Comparison of ENCODE assay signal across 23 cellular contexts in genomic region chr1:24961334-24961733, GRCh38. TPM values are rescaled to one million over a fixed set of nuclear protein-coding genes. Genes with fewer than 3 reads are reported as not detected.
A peak's percentile ranks its signal among the peaks of the same experiment; 100 is the strongest.
DNase-seq lines count a peak whose midpoint lies in the region; ATAC-seq and TF ChIP-seq lines count a peak whose summit lies in the region.
"Had no signal": no experiment of that assay in that cellular context is flagged by ENCODE, and none has a peak within 500 bp of the region (broad histone marks: within the 10 kb centered on the region; RNA-seq: fewer than 3 reads in every experiment).

No MANE protein-coding gene starts in this region.

- no peak for ATAC-seq in activated CD4-positive, alpha-beta T cell treated with anti-CD3 and anti-CD28 coated beads for 36 hours
- no peak for ATAC-seq in activated naive CD4-positive, alpha-beta T cell treated with anti-CD3 and anti-CD28 coated beads, Interleukin-2, amount 50 U/mL, for 72 hours
- ATAC-seq: lower lobe of right lung, Panc1 had no signal

- H3K27me3 Mint-ChIP-seq in activated CD4-positive, alpha-beta T cell treated with anti-CD3 and anti-CD28 coated beads for 36 hours, result no peaks in the 10 kb centered on the region
- peaks cover 4% of the 10 kb centered on the region for H3K27me3 Mint-ChIP-seq in neural progenitor cell (ENCODE audit: insufficient read depth, low read depth)
- H3K27me3 Mint-ChIP-seq in Calu3 (ENCODE audit: unreplicated experiment), result peaks cover 71% of the 10 kb centered on the region

- H3K27ac ChIP-seq in neural progenitor cell (no peak overlapping the region), substantia nigra (ENCODE audit: low read depth, low read length, poor library complexity, severe bottlenecking) (no peak overlapping the region)
- H3K27ac ChIP-seq: adrenal gland, cardiac muscle cell, lower lobe of right lung, SK-N-MC, transverse colon had no signal

- peaks cover 83% of the 10 kb centered on the region for H3K36me3 Mint-ChIP-seq in activated CD4-positive, alpha-beta T cell treated with anti-CD3 and anti-CD28 coated beads for 36 hours (ENCODE audit: low read depth)
- peaks cover 77 to 78% of the 10 kb centered on the region in 2 donors for H3K36me3 Mint-ChIP-seq in activated naive CD4-positive, alpha-beta T cell treated with anti-CD3 and anti-CD28 coated beads, Interleukin-2, amount 50 U/mL, for 72 hours
- H3K36me3 Mint-ChIP-seq in neural progenitor cell, result no peaks in the 10 kb centered on the region
- no peaks in the 10 kb centered on the region for H3K36me3 Mint-ChIP-seq in Calu3 (ENCODE audit: insufficient read depth, unreplicated experiment)

- no peaks in the 10 kb centered on the region for H3K9me3 Mint-ChIP-seq in activated CD4-positive, alpha-beta T cell treated with anti-CD3 and anti-CD28 coated beads for 36 hours (ENCODE audit: low read depth)
- no peaks in the 10 kb centered on the region for H3K9me3 Mint-ChIP-seq in activated naive CD4-positive, alpha-beta T cell treated with anti-CD3 and anti-CD28 coated beads, Interleukin-2, amount 50 U/mL, for 72 hours
- H3K9me3 Mint-ChIP-seq in neural progenitor cell (no peaks in the 10 kb centered on the region), Calu3 (ENCODE audit: low read depth, unreplicated experiment) (no peaks in the 10 kb centered on the region)

- peak overlapping the region; percentile 67 for H3K4me3 ChIP-seq in GM12865 (ENCODE audit: low read depth, low read length)
- no peak overlapping the region for H3K4me3 ChIP-seq in neural progenitor cell
- H3K4me3 ChIP-seq: adrenal gland, cardiac muscle cell, lower lobe of right lung, SK-N-MC, smooth muscle cell, transverse colon had no signal

- H3K9ac ChIP-seq in neural progenitor cell, result no peak overlapping the region

- H3K4me1 ChIP-seq in neural progenitor cell, result no peaks in the 10 kb centered on the region
- H3K4me1 ChIP-seq: adrenal gland, lower lobe of right lung, transverse colon had no signal

- peaks cover 72% of the 10 kb centered on the region for H3K4me1 Mint-ChIP-seq in activated CD4-positive, alpha-beta T cell treated with anti-CD3 and anti-CD28 coated beads for 36 hours
- H3K4me1 Mint-ChIP-seq in neural progenitor cell, result peaks cover 7% of the 10 kb centered on the region
- no peaks in the 10 kb centered on the region for H3K4me1 Mint-ChIP-seq in Calu3 (ENCODE audit: low read depth, unreplicated experiment)

- intact Hi-C loops in activated CD4-positive, alpha-beta T cell treated with anti-CD3 and anti-CD28 coated beads for 36 hours (cut with DNase I, micrococcal nuclease), result loop anchor here in 1 of 2 experiments (5.0 kb wide), 2 partner anchors 114 to 141 kb away; no protein-coding TSS in a partner anchor
- intact Hi-C loops in Calu3 (cut with micrococcal nuclease; ENCODE audit: unreplicated experiment), result no loop called here

- H3K27me3 ChIP-seq in neural progenitor cell, result no peaks in the 10 kb centered on the region
- H3K27me3 ChIP-seq: adrenal gland, cardiac muscle cell, transverse colon had no signal

- peak; percentile 45 for DNase-seq in activated CD4-positive, alpha-beta T cell treated with anti-CD3 and anti-CD28 coated beads for 36 hours
- DNase-seq in activated CD4-positive, alpha-beta T cell treated with anti-CD3 and anti-CD28 coated beads, Interleukin-2, amount 50 U/mL, for 1 hour, result no peak
- DNase-seq in GM12865 (ENCODE audit: low read depth) (no peak), neural progenitor cell (ENCODE audit: low spot score) (no peak), Calu3 (no peak), SW480 (ENCODE audit: low spot score) (no peak), substantia nigra (lab: John Stamatoyannopoulos, UW) (no peak)
- DNase-seq in activated naive CD4-positive, alpha-beta T cell treated with anti-CD3 and anti-CD28 coated beads, Interleukin-2, amount 50 U/mL, for 72 hours (ENCODE audit: low spot score in 2 of 2), result no peak
- DNase-seq: adrenal gland; C1 segment of cervical spinal cord; DMS53; effector CD4-positive, alpha-beta T cell; GOT3; KG1; lower lobe of right lung; NCI-H1105; NCI-H748 treated with DMSO at 0.1 percent for 48 hours; transverse colon had no signal

- no peaks in the 10 kb centered on the region for H3F3A ChIP-seq in neural progenitor cell (ENCODE audit: low read depth)

- no peaks in the 10 kb centered on the region for H3K9me3 ChIP-seq in neural progenitor cell (ENCODE audit: low read depth)
- H3K9me3 ChIP-seq: adrenal gland, lower lobe of right lung, transverse colon had no signal

- H2AFZ ChIP-seq in neural progenitor cell (replicated peaks), result no peak overlapping the region

- no TSS peak for BruUV-seq in Calu3 (replicated peaks; lab: Mats Ljungman, UMichigan)

- no peaks in the 10 kb centered on the region for H3K79me2 ChIP-seq in neural progenitor cell (ENCODE audit: low read depth)

- TF ChIP-seq CTCF in GM12865 (IDR thresholded peaks at IDR 0.05; ENCODE audit: insufficient read depth, low read depth, low read length, missing control alignments) (no peak), neural progenitor cell (IDR thresholded peaks at IDR 0.05) (no peak), Calu3 (IDR thresholded peaks at IDR 0.05; ENCODE audit: unreplicated experiment) (no peak)

- POLR2A ChIA-PET in activated CD4-positive, alpha-beta T cell treated with anti-CD3 and anti-CD28 coated beads for 36 hours (lab: Charles Lee), result interaction anchor here (0.6 kb wide), 1 partner anchor 391 kb away, joined by 3 read pairs; no protein-coding TSS in a partner anchor

- CTCF ChIA-PET in activated CD4-positive, alpha-beta T cell treated with anti-CD3 and anti-CD28 coated beads for 36 hours (lab: Charles Lee), result interaction anchor here (1.2 to 9.4 kb wide), 3 partner anchors 18 to 81 kb away, joined by 3 to 96 read pairs (median 4); no protein-coding TSS in a partner anchor
- CTCF ChIA-PET in Calu3 (lab: Charles Lee), result no interaction called here

- no peaks in the 10 kb centered on the region for H3K36me3 ChIP-seq in neural progenitor cell
- H3K36me3 ChIP-seq: adrenal gland, cardiac muscle cell, lower lobe of right lung, transverse colon had no signal

- H3K27ac Mint-ChIP-seq in activated CD4-positive, alpha-beta T cell treated with anti-CD3 and anti-CD28 coated beads for 36 hours, result peak overlapping the region; percentile 94
- H3K27ac Mint-ChIP-seq in activated naive CD4-positive, alpha-beta T cell treated with anti-CD3 and anti-CD28 coated beads, Interleukin-2, amount 50 U/mL, for 72 hours, result peak overlapping the region; percentile 91 to 95
- peak overlapping the region; percentile 74 for H3K27ac Mint-ChIP-seq in neural progenitor cell
- no peak overlapping the region for H3K27ac Mint-ChIP-seq in Calu3 (ENCODE audit: unreplicated experiment)

- peak overlapping the region; percentile 94 for H3K4me3 Mint-ChIP-seq in activated CD4-positive, alpha-beta T cell treated with anti-CD3 and anti-CD28 coated beads for 36 hours
- no peak overlapping the region for H3K4me3 Mint-ChIP-seq in neural progenitor cell
- no peak overlapping the region for H3K4me3 Mint-ChIP-seq in Calu3 (ENCODE audit: low read depth, unreplicated experiment)

- no peak overlapping the region for H3K4me2 ChIP-seq in neural progenitor cell

- H4K20me1 ChIP-seq in neural progenitor cell (ENCODE audit: low read depth), result no peaks in the 10 kb centered on the region

RNA-seq across cellular contexts. Expression of gene RUNX3, which starts 31.3 kb away (rescaled TPM):
- 100 to 1,000 TPM; 156 to 167 TPM for total RNA-seq in activated CD4-positive, alpha-beta T cell treated with anti-CD3 and anti-CD28 coated beads for 36 hours
- 100 to 1,000 TPM; 119 to 136 TPM for total RNA-seq in activated naive CD4-positive, alpha-beta T cell treated with anti-CD3 and anti-CD28 coated beads, Interleukin-2, amount 50 U/mL, for 72 hours
- 0.09 TPM in 1 of 2 replicates, not detected in the other for total RNA-seq in neural progenitor cell (ENCODE audit: low replicate concordance)
- total RNA-seq in Calu3 (2022), result 0.28 and 1.3 TPM in 2 replicates
- total RNA-seq: A172, cardiac muscle cell had no signal

Comparison
In these comparisons a context has a peak if more than half of its experiments do, and no peak if none do; other contexts are left out.
1. RNA of gene RUNX3, which starts 31.3 kb away (total RNA-seq): 156 to 167 TPM in activated CD4-positive, alpha-beta T cell treated with anti-CD3 and anti-CD28 coated beads for 36 hours and 119 to 136 TPM in activated naive CD4-positive, alpha-beta T cell treated with anti-CD3 and anti-CD28 coated beads, Interleukin-2, amount 50 U/mL, for 72 hours; 0.28 to 1.3 TPM in Calu3 and 0.09 TPM in neural progenitor cell; every median in the first group is over 10 times any median in the second.